1 cellular context compared by ENCODE assay signal in the genomic region with DNA sequence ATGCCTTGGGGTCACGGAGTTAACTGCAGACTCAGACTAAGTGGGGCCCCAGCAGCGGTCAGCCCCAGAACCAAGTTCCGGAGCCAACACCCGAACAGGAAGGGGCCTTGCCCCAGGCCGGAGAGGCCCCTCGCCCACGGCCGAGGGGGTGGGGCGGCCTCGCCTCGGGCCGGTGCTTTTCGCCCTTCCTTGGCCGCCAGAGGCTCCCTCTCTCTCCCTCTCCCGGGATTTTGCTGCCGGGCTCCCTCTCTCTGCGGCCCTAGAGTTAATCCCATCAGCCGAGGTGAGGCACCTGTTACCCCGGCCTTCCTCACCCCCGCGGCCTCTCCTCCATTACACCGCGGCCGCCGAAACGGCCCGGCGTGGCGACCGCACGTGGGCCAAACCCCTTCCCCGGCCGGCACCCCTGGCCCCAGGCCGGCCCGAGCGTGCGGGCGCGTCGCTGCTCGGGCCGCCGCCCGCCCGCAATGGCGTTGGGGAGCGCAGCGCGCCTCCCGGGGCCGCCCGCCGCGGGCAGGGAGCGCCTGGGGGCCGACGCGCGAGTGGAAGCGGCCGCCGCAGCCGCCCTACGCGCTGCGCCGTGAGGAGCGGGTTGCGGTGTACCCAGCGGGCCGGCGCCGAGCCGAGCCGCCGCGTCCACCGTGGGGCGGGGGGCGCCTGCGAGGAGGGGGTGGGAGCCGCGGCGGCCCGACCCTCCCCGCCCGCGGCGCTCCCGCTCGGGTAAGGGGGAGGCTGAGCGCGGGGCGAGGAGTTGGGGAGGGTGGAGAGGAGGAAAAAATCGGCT.
TF ChIP-seq lines count a peak whose summit lies in the region.

A gene (plus strand): TSS at position 175 of the 784 bp plus-strand sequence. CDS start 2,520 bp downstream, outside the sequence.

TF ChIP-seq in HepG2, 621 proteins besides CTCF, POLR2A, EP300 and RAD21 (continued from another document and continues in another):
- TF ChIP-seq, protein P1, sequence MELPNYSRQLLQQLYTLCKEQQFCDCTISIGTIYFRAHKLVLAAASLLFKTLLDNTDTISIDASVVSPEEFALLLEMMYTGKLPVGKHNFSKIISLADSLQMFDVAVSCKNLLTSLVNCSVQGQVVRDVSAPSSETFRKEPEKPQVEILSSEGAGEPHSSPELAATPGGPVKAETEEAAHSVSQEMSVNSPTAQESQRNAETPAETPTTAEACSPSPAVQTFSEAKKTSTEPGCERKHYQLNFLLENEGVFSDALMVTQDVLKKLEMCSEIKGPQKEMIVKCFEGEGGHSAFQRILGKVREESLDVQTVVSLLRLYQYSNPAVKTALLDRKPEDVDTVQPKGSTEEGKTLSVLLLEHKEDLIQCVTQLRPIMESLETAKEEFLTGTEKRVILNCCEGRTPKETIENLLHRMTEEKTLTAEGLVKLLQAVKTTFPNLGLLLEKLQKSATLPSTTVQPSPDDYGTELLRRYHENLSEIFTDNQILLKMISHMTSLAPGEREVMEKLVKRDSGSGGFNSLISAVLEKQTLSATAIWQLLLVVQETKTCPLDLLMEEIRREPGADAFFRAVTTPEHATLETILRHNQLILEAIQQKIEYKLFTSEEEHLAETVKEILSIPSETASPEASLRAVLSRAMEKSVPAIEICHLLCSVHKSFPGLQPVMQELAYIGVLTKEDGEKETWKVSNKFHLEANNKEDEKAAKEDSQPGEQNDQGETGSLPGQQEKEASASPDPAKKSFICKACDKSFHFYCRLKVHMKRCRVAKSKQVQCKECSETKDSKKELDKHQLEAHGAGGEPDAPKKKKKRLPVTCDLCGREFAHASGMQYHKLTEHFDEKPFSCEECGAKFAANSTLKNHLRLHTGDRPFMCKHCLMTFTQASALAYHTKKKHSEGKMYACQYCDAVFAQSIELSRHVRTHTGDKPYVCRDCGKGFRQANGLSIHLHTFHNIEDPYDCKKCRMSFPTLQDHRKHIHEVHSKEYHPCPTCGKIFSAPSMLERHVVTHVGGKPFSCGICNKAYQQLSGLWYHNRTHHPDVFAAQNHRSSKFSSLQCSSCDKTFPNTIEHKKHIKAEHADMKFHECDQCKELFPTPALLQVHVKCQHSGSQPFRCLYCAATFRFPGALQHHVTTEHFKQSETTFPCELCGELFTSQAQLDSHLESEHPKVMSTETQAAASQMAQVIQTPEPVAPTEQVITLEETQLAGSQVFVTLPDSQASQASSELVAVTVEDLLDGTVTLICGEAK (IDR thresholded peaks at IDR 0.05) = no peak
- TF ChIP-seq, protein P1 (CRISPR knock-in tag; IDR thresholded peaks at IDR 0.05) = peak; percentile 71; the same call in 1 of the 2 replicates
- TF ChIP-seq ZNF101 (CRISPR knock-in tag; IDR thresholded peaks at IDR 0.05; ENCODE audit: borderline replicate concordance, low read depth) = no peak
- no peak for TF ChIP-seq ZNF34 (CRISPR knock-in tag; IDR thresholded peaks at IDR 0.05; ENCODE audit: borderline replicate concordance)
- no peak for TF ChIP-seq BRCA1 (CRISPR knock-in tag; IDR thresholded peaks at IDR 0.05)
- TF ChIP-seq ZNF10 (CRISPR knock-in tag; IDR thresholded peaks at IDR 0.05; ENCODE audit: borderline replicate concordance, low read depth) = no peak
- TF ChIP-seq NFKBIZ (CRISPR knock-in tag; IDR thresholded peaks at IDR 0.05) = no peak
- no peak for TF ChIP-seq FOXA3 (CRISPR knock-in tag; IDR thresholded peaks at IDR 0.05)
- TF ChIP-seq ZFP36 (IDR thresholded peaks at IDR 0.05; ENCODE audit: borderline replicate concordance, low read depth, low read length, partially characterized antibody) = no peak
- no peak for TF ChIP-seq ZNF615 (CRISPR knock-in tag; IDR thresholded peaks at IDR 0.05; ENCODE audit: borderline replicate concordance)
- TF ChIP-seq, protein P2, sequence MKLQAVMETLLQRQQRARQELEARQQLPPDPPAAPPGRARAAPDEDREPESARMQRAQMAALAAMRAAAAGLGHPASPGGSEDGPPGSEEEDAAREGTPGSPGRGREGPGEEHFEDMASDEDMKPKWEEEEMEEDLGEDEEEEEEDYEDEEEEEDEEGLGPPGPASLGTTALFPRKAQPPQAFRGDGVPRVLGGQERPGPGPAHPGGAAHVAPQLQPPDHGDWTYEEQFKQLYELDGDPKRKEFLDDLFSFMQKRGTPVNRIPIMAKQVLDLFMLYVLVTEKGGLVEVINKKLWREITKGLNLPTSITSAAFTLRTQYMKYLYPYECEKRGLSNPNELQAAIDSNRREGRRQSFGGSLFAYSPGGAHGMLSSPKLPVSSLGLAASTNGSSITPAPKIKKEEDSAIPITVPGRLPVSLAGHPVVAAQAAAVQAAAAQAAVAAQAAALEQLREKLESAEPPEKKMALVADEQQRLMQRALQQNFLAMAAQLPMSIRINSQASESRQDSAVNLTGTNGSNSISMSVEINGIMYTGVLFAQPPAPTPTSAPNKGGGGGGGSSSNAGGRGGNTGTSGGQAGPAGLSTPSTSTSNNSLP (IDR thresholded peaks at IDR 0.05; ENCODE audit: low read depth, low read length) = no peak
- TF ChIP-seq ZNF224 (CRISPR knock-in tag; IDR thresholded peaks at IDR 0.05) = no peak
- TF ChIP-seq HOXD1 (CRISPR knock-in tag; IDR thresholded peaks at IDR 0.05) = 0 out of 2 replicates have a peak, but pooled peaks have one; percentile 48
- no peak for TF ChIP-seq FIP1L1 (IDR thresholded peaks at IDR 0.05; ENCODE audit: borderline replicate concordance, insufficient read depth, low read depth, low read length)
- TF ChIP-seq SALL2 (CRISPR knock-in tag; IDR thresholded peaks at IDR 0.05) = 0 out of 2 replicates have a peak, but pooled peaks have one; percentile 20
- TF ChIP-seq, protein P3, sequence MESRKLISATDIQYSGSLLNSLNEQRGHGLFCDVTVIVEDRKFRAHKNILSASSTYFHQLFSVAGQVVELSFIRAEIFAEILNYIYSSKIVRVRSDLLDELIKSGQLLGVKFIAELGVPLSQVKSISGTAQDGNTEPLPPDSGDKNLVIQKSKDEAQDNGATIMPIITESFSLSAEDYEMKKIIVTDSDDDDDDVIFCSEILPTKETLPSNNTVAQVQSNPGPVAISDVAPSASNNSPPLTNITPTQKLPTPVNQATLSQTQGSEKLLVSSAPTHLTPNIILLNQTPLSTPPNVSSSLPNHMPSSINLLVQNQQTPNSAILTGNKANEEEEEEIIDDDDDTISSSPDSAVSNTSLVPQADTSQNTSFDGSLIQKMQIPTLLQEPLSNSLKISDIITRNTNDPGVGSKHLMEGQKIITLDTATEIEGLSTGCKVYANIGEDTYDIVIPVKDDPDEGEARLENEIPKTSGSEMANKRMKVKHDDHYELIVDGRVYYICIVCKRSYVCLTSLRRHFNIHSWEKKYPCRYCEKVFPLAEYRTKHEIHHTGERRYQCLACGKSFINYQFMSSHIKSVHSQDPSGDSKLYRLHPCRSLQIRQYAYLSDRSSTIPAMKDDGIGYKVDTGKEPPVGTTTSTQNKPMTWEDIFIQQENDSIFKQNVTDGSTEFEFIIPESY (CRISPR knock-in tag; IDR thresholded peaks at IDR 0.05) = no peak
- TF ChIP-seq, protein P4, sequence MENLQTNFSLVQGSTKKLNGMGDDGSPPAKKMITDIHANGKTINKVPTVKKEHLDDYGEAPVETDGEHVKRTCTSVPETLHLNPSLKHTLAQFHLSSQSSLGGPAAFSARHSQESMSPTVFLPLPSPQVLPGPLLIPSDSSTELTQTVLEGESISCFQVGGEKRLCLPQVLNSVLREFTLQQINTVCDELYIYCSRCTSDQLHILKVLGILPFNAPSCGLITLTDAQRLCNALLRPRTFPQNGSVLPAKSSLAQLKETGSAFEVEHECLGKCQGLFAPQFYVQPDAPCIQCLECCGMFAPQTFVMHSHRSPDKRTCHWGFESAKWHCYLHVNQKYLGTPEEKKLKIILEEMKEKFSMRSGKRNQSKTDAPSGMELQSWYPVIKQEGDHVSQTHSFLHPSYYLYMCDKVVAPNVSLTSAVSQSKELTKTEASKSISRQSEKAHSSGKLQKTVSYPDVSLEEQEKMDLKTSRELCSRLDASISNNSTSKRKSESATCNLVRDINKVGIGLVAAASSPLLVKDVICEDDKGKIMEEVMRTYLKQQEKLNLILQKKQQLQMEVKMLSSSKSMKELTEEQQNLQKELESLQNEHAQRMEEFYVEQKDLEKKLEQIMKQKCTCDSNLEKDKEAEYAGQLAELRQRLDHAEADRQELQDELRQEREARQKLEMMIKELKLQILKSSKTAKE (CRISPR knock-in tag; IDR thresholded peaks at IDR 0.05; ENCODE audit: borderline replicate concordance) = no peak
- TF ChIP-seq NAIF1 (CRISPR knock-in tag; IDR thresholded peaks at IDR 0.05; ENCODE audit: borderline replicate concordance) = no peak
- peak; percentile 74; the same call in 1 of the 2 replicates for TF ChIP-seq HNRNPL (IDR thresholded peaks at IDR 0.05; ENCODE audit: low read depth, low read length)
- TF ChIP-seq AGO2 (optimal IDR thresholded peaks at IDR 0.05; ENCODE audit: low read depth, low read length) = peak; percentile 69
- no peak for TF ChIP-seq HMG20B (CRISPR knock-in tag; conservative IDR thresholded peaks at IDR 0.05)
- no peak for TF ChIP-seq HCFC1 (IDR thresholded peaks at IDR 0.05; ENCODE audit: low read depth, low read length)
- TF ChIP-seq U2AF2 (IDR thresholded peaks at IDR 0.05; ENCODE audit: low read depth, low read length) = 0 out of 2 replicates have a peak, but pooled peaks have one; percentile 36
- TF ChIP-seq, protein P5, sequence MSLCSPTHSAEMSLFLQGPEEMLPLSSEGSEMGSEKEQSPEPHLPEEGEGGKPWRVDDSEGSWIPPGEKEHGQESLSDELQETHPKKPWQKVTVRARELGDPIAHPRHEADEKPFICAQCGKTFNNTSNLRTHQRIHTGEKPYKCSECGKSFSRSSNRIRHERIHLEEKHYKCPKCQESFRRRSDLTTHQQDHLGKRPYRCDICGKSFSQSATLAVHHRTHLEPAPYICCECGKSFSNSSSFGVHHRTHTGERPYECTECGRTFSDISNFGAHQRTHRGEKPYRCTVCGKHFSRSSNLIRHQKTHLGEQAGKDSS (CRISPR knock-in tag; IDR thresholded peaks at IDR 0.05; ENCODE audit: borderline replicate concordance, low read depth) = peak; percentile 49; the same call in 1 of the 2 replicates
- TF ChIP-seq ARID2 (CRISPR knock-in tag; IDR thresholded peaks at IDR 0.05; ENCODE audit: borderline replicate concordance) = no peak; the same call in 1 of the 2 replicates
- TF ChIP-seq KDM3A (CRISPR knock-in tag; IDR thresholded peaks at IDR 0.05; ENCODE audit: low read depth) = 0 out of 2 replicates have a peak, but pooled peaks have one; percentile 36
- no peak for TF ChIP-seq ASH2L (IDR thresholded peaks at IDR 0.05; ENCODE audit: insufficient read length, low read depth, low read length)
- TF ChIP-seq ZFX (CRISPR knock-in tag; IDR thresholded peaks at IDR 0.05; ENCODE audit: low read depth) = peak; percentile 98
- no peak for TF ChIP-seq CHD2 (IDR thresholded peaks at IDR 0.05; ENCODE audit: low read depth, low read length)
- TF ChIP-seq ZNF776 (CRISPR knock-in tag; IDR thresholded peaks at IDR 0.05) = peak; percentile 76; the same call in 1 of the 2 replicates
- TF ChIP-seq ZNF253 (CRISPR knock-in tag; IDR thresholded peaks at IDR 0.05; ENCODE audit: borderline replicate concordance) = 0 out of 2 replicates have a peak, but pooled peaks have one; percentile 71
- TF ChIP-seq, protein P6, sequence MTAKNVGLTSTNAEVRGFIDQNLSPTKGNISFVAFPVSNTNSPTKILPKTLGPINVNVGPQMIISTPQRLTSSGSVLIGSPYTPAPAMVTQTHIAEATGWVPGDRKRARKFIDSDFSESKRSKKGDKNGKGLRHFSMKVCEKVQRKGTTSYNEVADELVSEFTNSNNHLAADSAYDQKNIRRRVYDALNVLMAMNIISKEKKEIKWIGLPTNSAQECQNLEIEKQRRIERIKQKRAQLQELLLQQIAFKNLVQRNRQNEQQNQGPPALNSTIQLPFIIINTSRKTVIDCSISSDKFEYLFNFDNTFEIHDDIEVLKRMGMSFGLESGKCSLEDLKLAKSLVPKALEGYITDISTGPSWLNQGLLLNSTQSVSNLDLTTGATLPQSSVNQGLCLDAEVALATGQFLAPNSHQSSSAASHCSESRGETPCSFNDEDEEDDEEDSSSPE (CRISPR knock-in tag; IDR thresholded peaks at IDR 0.05) = peak; percentile 19; the same call in 1 of the 2 replicates
- TF ChIP-seq, protein P7, sequence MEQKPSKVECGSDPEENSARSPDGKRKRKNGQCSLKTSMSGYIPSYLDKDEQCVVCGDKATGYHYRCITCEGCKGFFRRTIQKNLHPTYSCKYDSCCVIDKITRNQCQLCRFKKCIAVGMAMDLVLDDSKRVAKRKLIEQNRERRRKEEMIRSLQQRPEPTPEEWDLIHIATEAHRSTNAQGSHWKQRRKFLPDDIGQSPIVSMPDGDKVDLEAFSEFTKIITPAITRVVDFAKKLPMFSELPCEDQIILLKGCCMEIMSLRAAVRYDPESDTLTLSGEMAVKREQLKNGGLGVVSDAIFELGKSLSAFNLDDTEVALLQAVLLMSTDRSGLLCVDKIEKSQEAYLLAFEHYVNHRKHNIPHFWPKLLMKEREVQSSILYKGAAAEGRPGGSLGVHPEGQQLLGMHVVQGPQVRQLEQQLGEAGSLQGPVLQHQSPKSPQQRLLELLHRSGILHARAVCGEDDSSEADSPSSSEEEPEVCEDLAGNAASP (CRISPR knock-in tag; IDR thresholded peaks at IDR 0.05; ENCODE audit: borderline replicate concordance) = peak; percentile 62; the same call in 1 of the 2 replicates
- no peak for TF ChIP-seq NFYB (CRISPR knock-in tag; IDR thresholded peaks at IDR 0.05)
- TF ChIP-seq ZNF282 (IDR thresholded peaks at IDR 0.05; ENCODE audit: partially characterized antibody) = no peak
- no peak for TF ChIP-seq NKX3-1 (CRISPR knock-in tag; IDR thresholded peaks at IDR 0.05)
